Comparison of ENCODE assay signal across 2 cellular contexts in the genomic region with DNA sequence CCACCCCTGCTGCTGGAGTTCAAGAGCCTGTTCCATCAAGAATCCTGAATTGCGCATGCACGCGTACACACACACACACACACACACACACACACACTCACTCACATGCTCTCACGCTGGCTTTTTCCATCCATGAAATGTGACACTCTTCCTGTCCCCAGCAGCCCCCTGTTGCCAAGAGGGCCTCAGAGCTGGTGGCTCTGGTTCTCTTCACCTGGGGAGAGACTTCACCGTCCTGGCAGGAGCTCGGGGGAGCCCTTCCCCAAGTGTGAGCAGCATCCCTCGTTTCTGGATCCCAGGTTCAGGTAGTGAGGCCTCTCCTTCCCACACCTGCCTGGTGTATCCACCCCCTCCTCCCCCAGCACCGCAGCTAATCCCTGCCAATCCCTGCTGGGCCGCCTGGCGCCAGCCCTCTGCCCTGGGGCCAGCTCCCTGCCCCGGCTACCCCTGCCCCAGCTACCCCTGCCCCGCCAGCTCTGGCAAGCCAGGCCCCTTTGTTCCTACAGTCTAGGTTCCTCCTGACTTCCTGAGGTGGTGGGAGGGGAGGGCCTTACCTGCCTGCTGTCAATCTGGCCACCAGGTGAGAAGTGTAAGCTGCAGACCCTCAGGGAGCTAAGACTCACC.
A peak's percentile ranks its signal among the peaks of the same experiment; 100 is the strongest.
TF ChIP-seq lines count a peak whose summit lies in the region.

No MANE protein-coding gene starts in this region.

TF ChIP-seq in SK-N-SH, 30 proteins besides CTCF, POLR2A, EP300 and RAD21:
- TF ChIP-seq JUND (IDR thresholded peaks at IDR 0.05) (no peak), TCF12 (IDR thresholded peaks at IDR 0.05) (peak; percentile 53; the same call in 1 of the 2 replicates), SMC3 (IDR thresholded peaks at IDR 0.05; ENCODE audit: low read depth, low read length) (no peak), RFX5 (IDR thresholded peaks at IDR 0.05; ENCODE audit: low read length) (no peak)
- TF ChIP-seq, protein P1, sequence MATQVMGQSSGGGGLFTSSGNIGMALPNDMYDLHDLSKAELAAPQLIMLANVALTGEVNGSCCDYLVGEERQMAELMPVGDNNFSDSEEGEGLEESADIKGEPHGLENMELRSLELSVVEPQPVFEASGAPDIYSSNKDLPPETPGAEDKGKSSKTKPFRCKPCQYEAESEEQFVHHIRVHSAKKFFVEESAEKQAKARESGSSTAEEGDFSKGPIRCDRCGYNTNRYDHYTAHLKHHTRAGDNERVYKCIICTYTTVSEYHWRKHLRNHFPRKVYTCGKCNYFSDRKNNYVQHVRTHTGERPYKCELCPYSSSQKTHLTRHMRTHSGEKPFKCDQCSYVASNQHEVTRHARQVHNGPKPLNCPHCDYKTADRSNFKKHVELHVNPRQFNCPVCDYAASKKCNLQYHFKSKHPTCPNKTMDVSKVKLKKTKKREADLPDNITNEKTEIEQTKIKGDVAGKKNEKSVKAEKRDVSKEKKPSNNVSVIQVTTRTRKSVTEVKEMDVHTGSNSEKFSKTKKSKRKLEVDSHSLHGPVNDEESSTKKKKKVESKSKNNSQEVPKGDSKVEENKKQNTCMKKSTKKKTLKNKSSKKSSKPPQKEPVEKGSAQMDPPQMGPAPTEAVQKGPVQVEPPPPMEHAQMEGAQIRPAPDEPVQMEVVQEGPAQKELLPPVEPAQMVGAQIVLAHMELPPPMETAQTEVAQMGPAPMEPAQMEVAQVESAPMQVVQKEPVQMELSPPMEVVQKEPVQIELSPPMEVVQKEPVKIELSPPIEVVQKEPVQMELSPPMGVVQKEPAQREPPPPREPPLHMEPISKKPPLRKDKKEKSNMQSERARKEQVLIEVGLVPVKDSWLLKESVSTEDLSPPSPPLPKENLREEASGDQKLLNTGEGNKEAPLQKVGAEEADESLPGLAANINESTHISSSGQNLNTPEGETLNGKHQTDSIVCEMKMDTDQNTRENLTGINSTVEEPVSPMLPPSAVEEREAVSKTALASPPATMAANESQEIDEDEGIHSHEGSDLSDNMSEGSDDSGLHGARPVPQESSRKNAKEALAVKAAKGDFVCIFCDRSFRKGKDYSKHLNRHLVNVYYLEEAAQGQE (IDR thresholded peaks at IDR 0.05; ENCODE audit: low read depth, low read length) = no peak

TF ChIP-seq in neural cell, 6 proteins besides CTCF, POLR2A, EP300 and RAD21:
- TF ChIP-seq MXI1 (conservative IDR thresholded peaks at IDR 0.05; ENCODE audit: poor library complexity, severe bottlenecking) (no peak), TAF1 (IDR thresholded peaks at IDR 0.05; ENCODE audit: low read depth) (no peak), POLR2AphosphoS5 (IDR thresholded peaks at IDR 0.05) (peak; percentile 58), SMC3 (conservative IDR thresholded peaks at IDR 0.05; ENCODE audit: poor library complexity) (no peak), EZH2 (IDR thresholded peaks at IDR 0.05; ENCODE audit: borderline replicate concordance, insufficient read depth, low read length, poor library complexity, severe bottlenecking) (no peak)
- TF ChIP-seq, protein P1 (IDR thresholded peaks at IDR 0.05; ENCODE audit: borderline replicate concordance) = peak; percentile 49
